32 cellular contexts compared by ENCODE assay signal in the genomic region with DNA sequence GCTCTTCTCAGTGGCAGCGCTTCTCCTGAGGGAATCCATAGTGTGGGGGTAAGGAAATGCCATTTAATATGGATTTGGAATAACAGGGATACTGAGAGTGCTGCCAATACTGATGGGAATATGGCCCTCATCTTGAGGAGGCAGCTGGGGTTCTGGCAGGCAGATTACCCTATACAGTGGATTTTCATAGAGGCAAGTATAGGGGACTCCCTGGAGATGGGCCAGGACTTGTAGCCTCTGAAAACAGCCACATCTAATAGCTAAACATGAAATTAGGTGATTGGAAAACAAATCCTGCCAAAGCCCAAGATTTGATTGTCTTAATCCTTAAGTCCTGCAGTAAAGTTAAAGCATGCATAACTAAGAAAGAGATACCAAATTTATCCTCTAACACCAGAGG. TPM values are rescaled to one million over a fixed set of nuclear protein-coding genes. Genes with fewer than 3 reads are reported as not detected.
"Had no signal": no experiment of that assay in that cellular context is flagged by ENCODE, and none has a peak within 500 bp of the region (broad histone marks: within the 10 kb centered on the region; RNA-seq: fewer than 3 reads in every experiment).

No MANE protein-coding gene starts in this region.

- H3K4me1 Mint-ChIP-seq: activated CD4-positive, alpha-beta T cell treated with anti-CD3 and anti-CD28 coated beads for 36 hours; activated CD4-positive, alpha-beta T cell treated with anti-CD3 and anti-CD28 coated beads, Interleukin-2, amount 10 ng/mL, durations not matched to agents 7 days and 5 days; activated naive CD4-positive, alpha-beta T cell treated with anti-CD3 and anti-CD28 coated beads, Interleukin-2, amount 10 ng/mL, durations not matched to agents 7 days and 5 days; activated naive CD4-positive, alpha-beta T cell treated with anti-CD3 and anti-CD28 coated beads, Interleukin-2, amount 50 U/mL, for 24 hours; WTC11 had no signal

- H3K27ac Mint-ChIP-seq: activated CD4-positive, alpha-beta memory T cell treated with anti-CD3 and anti-CD28 coated beads, Interleukin-2, amount 10 ng/mL, durations not matched to agents 7 days and 5 days; activated CD4-positive, alpha-beta T cell treated with anti-CD3 and anti-CD28 coated beads for 36 hours; activated CD4-positive, alpha-beta T cell treated with anti-CD3 and anti-CD28 coated beads, Interleukin-2, amount 10 ng/mL, durations not matched to agents 7 days and 5 days; activated CD8-positive, alpha-beta memory T cell treated with anti-CD3 and anti-CD28 coated beads, Interleukin-2, amount 10 ng/mL, durations not matched to agents 7 days and 5 days; activated CD8-positive, alpha-beta T cell treated with anti-CD3 and anti-CD28 coated beads, Interleukin-2, amount 10 ng/mL, durations not matched to agents 7 days and 5 days; activated naive CD4-positive, alpha-beta T cell treated with anti-CD3 and anti-CD28 coated beads, Interleukin-2, amount 10 ng/mL, durations not matched to agents 7 days and 5 days; activated naive CD4-positive, alpha-beta T cell treated with anti-CD3 and anti-CD28 coated beads, Interleukin-2, amount 50 U/mL, for 24 hours; activated naive CD8-positive, alpha-beta T cell; activated T-cell treated with anti-CD3 and anti-CD28 coated beads, Interleukin-2, amount 50 U/mL, for 24 hours; activated T-helper 2 cell treated with anti-CD3 and anti-CD28 coated beads, Interferon-gamma antibody, Interleukin-2, Interleukin-4, amounts not matched to agents 10 μg/mL and 5 μg/mL and 100 μg/mL, durations not matched to agents 14 hours and 24 hours and 36 hours; T-helper 1 cell treated with Interleukin-12 subunit alpha and Interleukin-12 subunit beta and Interleukin-4 antibody, amounts not matched to agents 30 μg/mL and 1 μg/mL, for 36 hours; T-helper 2 cell treated with Interferon-gamma antibody and Interleukin-4, amounts not matched to agents 5 μg/mL and 100 μg/mL, for 36 hours; WTC11 had no signal

- H3K4me3 Mint-ChIP-seq: activated CD4-positive, alpha-beta memory T cell treated with anti-CD3 and anti-CD28 coated beads, Interleukin-2, amount 10 ng/mL, durations not matched to agents 7 days and 5 days; activated CD4-positive, alpha-beta T cell treated with anti-CD3 and anti-CD28 coated beads for 36 hours; activated CD4-positive, alpha-beta T cell treated with anti-CD3 and anti-CD28 coated beads, Interleukin-2, amount 10 ng/mL, durations not matched to agents 7 days and 5 days; activated CD8-positive, alpha-beta memory T cell treated with anti-CD3 and anti-CD28 coated beads, Interleukin-2, amount 10 ng/mL, durations not matched to agents 7 days and 5 days; activated CD8-positive, alpha-beta T cell treated with anti-CD3 and anti-CD28 coated beads, Interleukin-2, amount 10 ng/mL, durations not matched to agents 7 days and 5 days; activated naive CD4-positive, alpha-beta T cell treated with anti-CD3 and anti-CD28 coated beads, Interleukin-2, amount 10 ng/mL, durations not matched to agents 7 days and 5 days; activated naive CD4-positive, alpha-beta T cell treated with anti-CD3 and anti-CD28 coated beads, Interleukin-2, amount 50 U/mL, for 24 hours; activated naive CD8-positive, alpha-beta T cell; activated T-cell treated with anti-CD3 and anti-CD28 coated beads, Interleukin-2, amount 50 U/mL, for 24 hours; T-helper 1 cell treated with Interleukin-12 subunit alpha and Interleukin-12 subunit beta and Interleukin-4 antibody, amounts not matched to agents 30 μg/mL and 1 μg/mL, for 36 hours; T-helper 2 cell treated with Interferon-gamma antibody and Interleukin-4, amounts not matched to agents 5 μg/mL and 100 μg/mL, for 36 hours; WTC11 had no signal

- H3K36me3 Mint-ChIP-seq: activated naive CD4-positive, alpha-beta T cell treated with anti-CD3 and anti-CD28 coated beads, Interleukin-2, amount 10 ng/mL, durations not matched to agents 7 days and 5 days; activated naive CD4-positive, alpha-beta T cell treated with anti-CD3 and anti-CD28 coated beads, Interleukin-2, amount 50 U/mL, for 24 hours; activated naive CD8-positive, alpha-beta T cell; WTC11 had no signal

- H3K27me3 Mint-ChIP-seq: activated CD4-positive, alpha-beta T cell treated with anti-CD3 and anti-CD28 coated beads, Interleukin-2, amount 10 ng/mL, durations not matched to agents 7 days and 5 days had no signal

- H3K9me3 Mint-ChIP-seq: activated CD4-positive, alpha-beta memory T cell treated with anti-CD3 and anti-CD28 coated beads, Interleukin-2, amount 10 ng/mL, durations not matched to agents 7 days and 5 days; activated naive CD4-positive, alpha-beta T cell treated with anti-CD3 and anti-CD28 coated beads, Interleukin-2, amount 10 ng/mL, durations not matched to agents 7 days and 5 days; activated naive CD4-positive, alpha-beta T cell treated with anti-CD3 and anti-CD28 coated beads, Interleukin-2, amount 50 U/mL, for 24 hours; activated T-cell treated with anti-CD3 and anti-CD28 coated beads, Interleukin-2, amount 50 U/mL, for 24 hours; activated T-helper 2 cell treated with anti-CD3 and anti-CD28 coated beads, Interferon-gamma antibody, Interleukin-2, Interleukin-4, amounts not matched to agents 10 μg/mL and 5 μg/mL and 100 μg/mL, durations not matched to agents 14 hours and 24 hours and 36 hours; T-helper 1 cell treated with Interleukin-12 subunit alpha and Interleukin-12 subunit beta and Interleukin-4 antibody, amounts not matched to agents 30 μg/mL and 1 μg/mL, for 36 hours; T-helper 2 cell treated with Interferon-gamma antibody and Interleukin-4, amounts not matched to agents 5 μg/mL and 100 μg/mL, for 36 hours had no signal

- DNase-seq: activated CD4-positive, alpha-beta memory T cell treated with anti-CD3 and anti-CD28 coated beads, Interleukin-2, amount 10 ng/mL, durations not matched to agents 7 days and 5 days; activated CD4-positive, alpha-beta T cell treated with anti-CD3 and anti-CD28 coated beads for 1 hour; activated CD4-positive, alpha-beta T cell treated with anti-CD3 and anti-CD28 coated beads for 36 hours; activated CD4-positive, alpha-beta T cell treated with anti-CD3 and anti-CD28 coated beads for 48 hours; activated CD4-positive, alpha-beta T cell treated with anti-CD3 and anti-CD28 coated beads, Interleukin-2, amount 10 ng/mL, durations not matched to agents 7 days and 5 days; activated CD4-positive, alpha-beta T cell treated with anti-CD3 and anti-CD28 coated beads, Interleukin-2, amount 50 U/mL, for 48 hours; activated CD4-positive, CD25-positive, alpha-beta regulatory T cell; activated CD8-positive, alpha-beta memory T cell treated with anti-CD3 and anti-CD28 coated beads for 24 hours; activated CD8-positive, alpha-beta memory T cell treated with anti-CD3 and anti-CD28 coated beads, Interleukin-2, amount 10 ng/mL, durations not matched to agents 7 days and 5 days; activated CD8-positive, alpha-beta memory T cell treated with anti-CD3 and anti-CD28 coated beads, Interleukin-2, amount 50 U/mL, for 48 hours; activated CD8-positive, alpha-beta T cell treated with anti-CD3 and anti-CD28 coated beads, Interleukin-2, amount 10 ng/mL, durations not matched to agents 7 days and 5 days; activated effector memory CD4-positive, alpha-beta T cell treated with Interleukin-2 at 50 U/mL for 16 hours; activated gamma-delta T cell; activated naive CD4-positive, alpha-beta T cell treated with anti-CD3 and anti-CD28 coated beads, Interleukin-2, amount 10 ng/mL, durations not matched to agents 7 days and 5 days; activated naive CD4-positive, alpha-beta T cell treated with Interleukin-2 at 50 U/mL for 16 hours; activated T-cell treated with anti-CD3 and anti-CD28 coated beads, Interleukin-2, amount 50 U/mL, for 24 hours; adrenal gland; amniotic stem cell; aorta; body of pancreas; brain microvascular endothelial cell; central memory CD4-positive, alpha-beta T cell; T-helper 1 cell; T-helper 2 cell; T-helper 9 cell had no signal

- ATAC-seq: activated CD4-positive, alpha-beta T cell treated with anti-CD3 and anti-CD28 coated beads for 36 hours; activated CD4-positive, CD25-positive, alpha-beta regulatory T cell treated with anti-CD3 and anti-CD28 coated beads, Interleukin-2, amount 50 U/mL, for 24 hours; activated CD8-positive, alpha-beta memory T cell treated with anti-CD3 and anti-CD28 coated beads, Interleukin-2, amount 10 ng/mL, durations not matched to agents 7 days and 5 days; activated CD8-positive, alpha-beta T cell treated with anti-CD3 and anti-CD28 coated beads, Interleukin-2, amount 10 ng/mL, durations not matched to agents 7 days and 5 days; body of pancreas; WTC11 had no signal

RNA-seq across cellular contexts. Expression of a gene that starts 59.3 kb away (rescaled TPM):
- total RNA-seq: activated CD4-positive, alpha-beta memory T cell treated with anti-CD3 and anti-CD28 coated beads, Interleukin-2, amount 10 ng/mL, durations not matched to agents 7 days and 5 days; activated CD4-positive, alpha-beta T cell treated with anti-CD3 and anti-CD28 coated beads for 36 hours; activated CD4-positive, alpha-beta T cell treated with anti-CD3 and anti-CD28 coated beads, Interleukin-2, amount 10 ng/mL, durations not matched to agents 7 days and 5 days; activated CD8-positive, alpha-beta memory T cell treated with anti-CD3 and anti-CD28 coated beads, Interleukin-2, amount 10 ng/mL, durations not matched to agents 7 days and 5 days; activated CD8-positive, alpha-beta T cell treated with anti-CD3 and anti-CD28 coated beads, Interleukin-2, amount 10 ng/mL, durations not matched to agents 7 days and 5 days; activated T-helper 2 cell treated with anti-CD3 and anti-CD28 coated beads, Interferon-gamma antibody, Interleukin-2, Interleukin-4, amounts not matched to agents 10 μg/mL and 5 μg/mL and 100 μg/mL, durations not matched to agents 14 hours and 24 hours and 36 hours had no signal
